In genomic region chr4:107721436-107722090, GRCh38 we compare ENCODE assay signal across 8 cellular contexts. TPM values are rescaled to one million over a fixed set of nuclear protein-coding genes. Genes with fewer than 3 reads are reported as not detected.
A peak's percentile ranks its signal among the peaks of the same experiment; 100 is the strongest.
DNase-seq lines count a peak whose midpoint lies in the region; ATAC-seq, FAIRE-seq and TF ChIP-seq lines count a peak whose summit lies in the region.

No MANE protein-coding gene starts in this region.

- H4K20me1 ChIP-seq in SU-DHL-6 (ENCODE audit: low read depth, low read length) (no peaks in the 10 kb centered on the region), astrocyte (ENCODE audit: insufficient read depth, low read length) (peaks cover 20% of the 10 kb centered on the region)

- H3K36me3 ChIP-seq in SU-DHL-6 (ENCODE audit: low read length) (no peaks in the 10 kb centered on the region), astrocyte (ENCODE audit: insufficient read depth, low read length) (no peaks in the 10 kb centered on the region), mesodermal cell (ENCODE audit: control insufficient read depth, insufficient read depth, low read length) (peaks cover 11% of the 10 kb centered on the region)

- H3K9ac ChIP-seq in SU-DHL-6 (ENCODE audit: low read length) (peak overlapping the region; percentile 65; the same call in 1 of the 2 replicates), astrocyte (ENCODE audit: low read length) (peak overlapping the region; percentile 75)

- peak; percentile 52 for DNase-seq in ELF-1 (ENCODE audit: low read depth, low spot score)
- DNase-seq in astrocyte (ENCODE audit: low read depth) = no peak
- DNase-seq in stimulated activated naive CD8-positive, alpha-beta T cell treated with anti-CD3 and anti-CD28 coated beads, Interleukin-15, amount 100 ng/mL, for 72 hours = peak; percentile 44 to 56
- no peak for DNase-seq in NCI-H2196 treated with DMSO at 0.1 percent for 48 hours (lab: John Stamatoyannopoulos, UW; ENCODE audit: unreplicated experiment)

- TF ChIP-seq CTCF in SU-DHL-6 (IDR thresholded peaks at IDR 0.05; ENCODE audit: insufficient read depth, low read length, poor library complexity, severe bottlenecking) = no peak
- no peak for TF ChIP-seq CTCF in astrocyte (IDR thresholded peaks at IDR 0.05; ENCODE audit: insufficient read depth, low read depth, low read length)

- no peaks in the 10 kb centered on the region for H3K9me3 ChIP-seq in SU-DHL-6 (ENCODE audit: insufficient read depth, low read length)
- no peaks in the 10 kb centered on the region for H3K9me3 ChIP-seq in astrocyte (ENCODE audit: insufficient read depth, low read depth, low read length)
- H3K9me3 ChIP-seq in mesodermal cell (ENCODE audit: control insufficient read depth, low read length) = no peaks in the 10 kb centered on the region

- peak overlapping the region; percentile 82 for H2AFZ ChIP-seq in SU-DHL-6 (ENCODE audit: low read depth, low read length, severe bottlenecking)
- peak overlapping the region; percentile 74 for H2AFZ ChIP-seq in astrocyte (ENCODE audit: low read depth, low read length)

- H3K27ac Mint-ChIP-seq in astrocyte (ENCODE audit: unreplicated experiment) = no peak overlapping the region
- peak overlapping the region; percentile 83 to 96 for H3K27ac Mint-ChIP-seq in stimulated activated naive CD8-positive, alpha-beta T cell treated with anti-CD3 and anti-CD28 coated beads, Interleukin-15, amount 100 ng/mL, for 72 hours

- H3K27me3 ChIP-seq in SU-DHL-6 (ENCODE audit: low read length) = no peaks in the 10 kb centered on the region
- H3K27me3 ChIP-seq in astrocyte (ENCODE audit: insufficient read depth, low read length) = no peaks in the 10 kb centered on the region

- H3K4me2 ChIP-seq in SU-DHL-6 (ENCODE audit: low read depth, low read length, poor library complexity, severe bottlenecking) (peak overlapping the region; percentile 73), astrocyte (ENCODE audit: low read length) (peak overlapping the region; percentile 90)

- no peak for FAIRE-seq in astrocyte (lab: Jason Lieb, UNC)

- H3K4me3 Mint-ChIP-seq in astrocyte (ENCODE audit: unreplicated experiment) = peak overlapping the region; percentile 98
- H3K4me3 Mint-ChIP-seq in stimulated activated naive CD8-positive, alpha-beta T cell treated with anti-CD3 and anti-CD28 coated beads, Interleukin-15, amount 100 ng/mL, for 72 hours = peak overlapping the region; percentile 97 to 98

- H3K27me3 Mint-ChIP-seq in astrocyte (ENCODE audit: low read depth, unreplicated experiment) = no peaks in the 10 kb centered on the region
- no peaks in the 10 kb centered on the region for H3K27me3 Mint-ChIP-seq in stimulated activated naive CD8-positive, alpha-beta T cell treated with anti-CD3 and anti-CD28 coated beads, Interleukin-15, amount 100 ng/mL, for 72 hours

- H3K36me3 Mint-ChIP-seq in astrocyte (ENCODE audit: low read depth, unreplicated experiment) = no peaks in the 10 kb centered on the region

- H3K9me3 Mint-ChIP-seq in astrocyte (ENCODE audit: unreplicated experiment) = peaks cover 2% of the 10 kb centered on the region
- H3K9me3 Mint-ChIP-seq in stimulated activated naive CD8-positive, alpha-beta T cell treated with anti-CD3 and anti-CD28 coated beads, Interleukin-15, amount 100 ng/mL, for 72 hours = no peaks in the 10 kb centered on the region

- H3K27ac ChIP-seq in SU-DHL-6 (ENCODE audit: low read depth, low read length) = no peak overlapping the region
- H3K27ac ChIP-seq in astrocyte (ENCODE audit: low read depth, low read length) = no peak overlapping the region
- no peak overlapping the region for H3K27ac ChIP-seq in mesodermal cell (ENCODE audit: low read depth, low read length, severe bottlenecking)

- H3K79me2 ChIP-seq in SU-DHL-6 (ENCODE audit: insufficient read depth, low read length) (no peaks in the 10 kb centered on the region), astrocyte (ENCODE audit: insufficient read depth, low read length) (peaks cover 33% of the 10 kb centered on the region)

- peaks cover 10% of the 10 kb centered on the region; the same call in 1 of the 2 replicates for H3F3A ChIP-seq in SU-DHL-6 (ENCODE audit: insufficient read depth)

- H3K4me1 ChIP-seq in astrocyte (ENCODE audit: insufficient read depth, low read length) = peaks cover 16% of the 10 kb centered on the region
- H3K4me1 ChIP-seq in mesodermal cell (ENCODE audit: control insufficient read depth, insufficient read depth, low read length, poor library complexity, severe bottlenecking) = peaks cover 7% of the 10 kb centered on the region

- H3K4me3 ChIP-seq in SU-DHL-6 (ENCODE audit: insufficient read depth, low read length, poor library complexity, severe bottlenecking) (peak overlapping the region; percentile 61), astrocyte (ENCODE audit: insufficient read depth, low read depth, low read length) (peak overlapping the region; percentile 68), mesodermal cell (ENCODE audit: extremely low read depth, insufficient read depth, low read length, poor library complexity, severe bottlenecking) (peak overlapping the region; percentile 80)

- no peaks in the 10 kb centered on the region for H3K9me2 ChIP-seq in SU-DHL-6 (replicated peaks; ENCODE audit: insufficient read depth, low read length)

- peaks cover 13% of the 10 kb centered on the region for H3K4me1 Mint-ChIP-seq in astrocyte (ENCODE audit: low read depth, unreplicated experiment)
- H3K4me1 Mint-ChIP-seq in stimulated activated naive CD8-positive, alpha-beta T cell treated with anti-CD3 and anti-CD28 coated beads, Interleukin-15, amount 100 ng/mL, for 72 hours = peaks cover 30% of the 10 kb centered on the region

- 18 to 52% methylated on average over 5 to 8 of the region's 9 CpGs for WGBS in mesodermal cell (ENCODE audit: insufficient coverage in 2 of 2), 2 experiments

- no peak for ATAC-seq in stimulated activated naive CD8-positive, alpha-beta T cell treated with anti-CD3 and anti-CD28 coated beads, Interleukin-15, amount 100 ng/mL, for 72 hours
- no peak for ATAC-seq in GM19463 (IDR thresholded peaks at IDR 0.05; ENCODE audit: unreplicated experiment)
- ATAC-seq in GM19455 (IDR thresholded peaks at IDR 0.05; ENCODE audit: unreplicated experiment) = no peak

RNA-seq across cellular contexts. Expression of gene PAPSS1, which starts 1.5 kb away (rescaled TPM):
- 100 and 102 TPM in 2 replicates for total RNA-seq in astrocyte
- polyA plus RNA-seq in mesodermal cell (2013, experiment 1 of 2) = 187 TPM
- 177 TPM for polyA plus RNA-seq in mesodermal cell (2013, experiment 2 of 2)

Comparison
In these comparisons a context has a peak if more than half of its experiments do, and no peak if none do; other contexts are left out.
1. DNase-seq: peak in ELF-1 (single experiment) and stimulated activated naive CD8-positive, alpha-beta T cell treated with anti-CD3 and anti-CD28 coated beads, Interleukin-15, amount 100 ng/mL, for 72 hours (2 of 2); none in astrocyte (single experiment) and NCI-H2196 treated with DMSO at 0.1 percent for 48 hours (single experiment).
2. Peak in every context shown above with its lines, with median percentiles within 50 percentile points of each other: H3K4me3 ChIP-seq.